Comparison of ENCODE assay signal across 2 cellular contexts in genomic region chr1:29672955-29673507, GRCh38.
TF ChIP-seq lines count a peak whose summit lies in the region.

No MANE protein-coding gene starts in this region.

TF ChIP-seq in GM23338, 12 proteins besides CTCF, POLR2A, EP300 and RAD21 (continued from another document):
- TF ChIP-seq ZNF462 (CRISPR knock-in tag; IDR thresholded peaks at IDR 0.05) (no peak), ZNF331 (CRISPR knock-in tag; IDR thresholded peaks at IDR 0.05; ENCODE audit: low read depth) (no peak), NANOG (IDR thresholded peaks at IDR 0.05; ENCODE audit: borderline replicate concordance) (no peak), ETS1 (IDR thresholded peaks at IDR 0.05) (no peak), POLR2AphosphoS5 (IDR thresholded peaks at IDR 0.05; ENCODE audit: low read depth) (no peak), EZH2phosphoT487 (IDR thresholded peaks at IDR 0.05; ENCODE audit: unreplicated experiment) (no peak), ZNF114 (CRISPR knock-in tag; IDR thresholded peaks at IDR 0.05) (no peak), CREB1 (CRISPR knock-in tag; IDR thresholded peaks at IDR 0.05; ENCODE audit: low read depth) (no peak), EZH2 (IDR thresholded peaks at IDR 0.05; ENCODE audit: low read depth, unreplicated experiment) (no peak)

TF ChIP-seq in WTC11, 78 proteins besides CTCF, POLR2A, EP300 and RAD21 (continued from another document):
- no peak for TF ChIP-seq PRRX2 (CRISPR knock-in tag; IDR thresholded peaks at IDR 0.05)
- TF ChIP-seq ATF3 (CRISPR knock-in tag; conservative IDR thresholded peaks at IDR 0.05) = no peak
- no peak for TF ChIP-seq ATF2 (CRISPR knock-in tag; IDR thresholded peaks at IDR 0.05; ENCODE audit: borderline replicate concordance, low read depth)
- TF ChIP-seq ZNF281 (CRISPR knock-in tag; IDR thresholded peaks at IDR 0.05) = no peak
- no peak for TF ChIP-seq ATF6 (CRISPR knock-in tag; IDR thresholded peaks at IDR 0.05)
- TF ChIP-seq ATF1 (CRISPR knock-in tag; IDR thresholded peaks at IDR 0.05) = no peak
- no peak for TF ChIP-seq USF1 (CRISPR knock-in tag; IDR thresholded peaks at IDR 0.05)
- no peak for TF ChIP-seq RORB (CRISPR knock-in tag; IDR thresholded peaks at IDR 0.05)
- no peak for TF ChIP-seq ZBTB43 (CRISPR knock-in tag; IDR thresholded peaks at IDR 0.05)
- no peak for TF ChIP-seq HMGXB4 (CRISPR knock-in tag; IDR thresholded peaks at IDR 0.05)
- TF ChIP-seq ZNF317 (CRISPR knock-in tag; IDR thresholded peaks at IDR 0.05; ENCODE audit: borderline replicate concordance, low read depth) = no peak
- no peak for TF ChIP-seq ETV6 (CRISPR knock-in tag; IDR thresholded peaks at IDR 0.05)
- TF ChIP-seq ZMAT4 (CRISPR knock-in tag; IDR thresholded peaks at IDR 0.05) = no peak
